Comparison of ENCODE assay signal across 8 cellular contexts in genomic region chr16:14974656-14975417, GRCh38. TPM values are rescaled to one million over a fixed set of nuclear protein-coding genes. Genes with fewer than 3 reads are reported as not detected.
DNase-seq lines count a peak whose midpoint lies in the region; ATAC-seq and TF ChIP-seq lines count a peak whose summit lies in the region.
"Not testable (repeated sequence)": the region's sequence is repeated elsewhere in the genome, so short reads cannot be mapped to it uniquely, and the experiment has no call there.

Gene PDXDC1 (plus strand): TSS chr16:14975026. CDS start chr16:14975200, 174 bp downstream.

- ATAC-seq in GM19025 (IDR thresholded peaks at IDR 0.05; ENCODE audit: low read depth, unreplicated experiment) (peak; percentile 97), HG03280 (IDR thresholded peaks at IDR 0.05; ENCODE audit: unreplicated experiment) (peak; percentile 94)

- peak within 1 kb of the TSS; percentile 73 for H3K27ac ChIP-seq in caudate nucleus (ENCODE audit: low read depth, low read length)
- H3K27ac ChIP-seq in spleen, result peak within 1 kb of the TSS; percentile 84 to 94 (median 92)

- H3K4me3 ChIP-seq in AG09309 (ENCODE audit: control insufficient read depth, low read depth, low read length) (peak within 1 kb of the TSS; percentile 89), spleen (peak within 1 kb of the TSS; percentile 67 to 98 (median 92))

- 0 to 1% (median 1%) methylated on average over 37 to 74 of the region's 74 CpGs for WGBS in spleen, 5 donors

- H3K9me3 ChIP-seq in spleen, result not testable (repeated sequence)

- TF ChIP-seq CTCF in AG09309 (IDR thresholded peaks at IDR 0.05; ENCODE audit: control insufficient read depth, insufficient read depth, low read depth, low read length, missing control alignments), result not testable (repeated sequence)
- peak in 5 of 11 experiments; percentile 5 to 43 (median 25) for TF ChIP-seq CTCF in spleen (IDR thresholded peaks at IDR 0.05 in 8 of 11, conservative IDR thresholded peaks at IDR 0.05 in 3 of 11)

- H3K36me3 ChIP-seq in spleen, result not testable (repeated sequence)

- not testable (repeated sequence) for H3K27me3 ChIP-seq in spleen (replicated peaks in 1 of 7)

- DNase-seq in AG09309 (ENCODE audit: low read depth) (peak; percentile 45), NCI-H345 treated with DMSO at 0.1 percent for 48 hours (lab: John Stamatoyannopoulos, UW; ENCODE audit: unreplicated experiment) (peak; percentile 94), caudate nucleus (lab: John Stamatoyannopoulos, UW) (peak in 60 of 61 donors; percentile 34 to 94 (median 86)), inferior parietal cortex (ENCODE audit: extremely low spot score) (peak; percentile 85), spleen (peak; percentile 100)
- DNase-seq in activated CD4-positive, CD25-positive, alpha-beta regulatory T cell (lab: John Stamatoyannopoulos, UW), result peak; percentile 92 to 97 (median 95)

- H3K4me1 ChIP-seq in spleen, result peaks cover 8 to 48% (median 26%) of the 10 kb centered on the region in 6 donors

- intact Hi-C loops in spleen (cut with DNase I; ENCODE audit: low total_unique reads), result not testable (repeated sequence)

- peak; percentile 29 to 65 (median 40) for TF ChIP-seq POLR2A in spleen (IDR thresholded peaks at IDR 0.05)

RNA-seq across cellular contexts. Expression of gene PDXDC1, which starts in this region (rescaled TPM):
- 10 to 100 TPM; 51.0 to 80.7 (median 72.4) TPM for total RNA-seq in spleen
- polyA plus RNA-seq in spleen, result 10 to 100 TPM; 17.7 to 29.6 (median 18.6) TPM

Comparison
In these comparisons a context has a peak if more than half of its experiments do, and no peak if none do; other contexts are left out.
1. Peak in every context shown above with its lines: DNase-seq, ATAC-seq, H3K4me3 ChIP-seq and H3K27ac ChIP-seq.
2. DNase-seq: peak in every context shown above with its lines; median percentile 100 in spleen; 95 in activated CD4-positive, CD25-positive, alpha-beta regulatory T cell; 94 in NCI-H345 treated with DMSO at 0.1 percent for 48 hours; 86 in caudate nucleus; 85 in inferior parietal cortex; 45 in AG09309.